Comparison of ENCODE assay signal across 21 cellular contexts in the genomic region with DNA sequence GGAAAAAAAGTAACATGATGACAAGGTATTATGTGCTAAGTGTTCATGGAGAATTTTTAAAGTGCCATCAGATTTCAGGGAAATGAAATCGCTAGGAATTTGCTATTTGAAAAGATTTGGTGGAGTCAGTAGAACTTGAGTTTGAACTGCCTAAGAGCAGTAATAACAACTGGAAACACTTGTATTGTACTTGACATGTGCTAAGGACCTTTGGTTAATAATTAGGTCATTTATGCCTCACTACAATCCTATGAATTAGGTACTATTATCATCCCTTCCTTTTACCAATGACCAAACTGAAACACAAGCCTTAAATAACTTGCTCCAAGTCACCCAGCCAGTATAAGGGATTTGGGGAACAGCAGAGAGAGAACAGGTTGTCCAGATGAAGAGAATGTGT.
"Had no signal": no experiment of that assay in that cellular context is flagged by ENCODE, and none has a peak within 500 bp of the region (broad histone marks: within the 10 kb centered on the region; RNA-seq: fewer than 3 reads in every experiment).

No MANE protein-coding gene starts in this region.

- DNase-seq: dermis blood vessel endothelial cell; effector memory CD4-positive, alpha-beta T cell; foreskin melanocyte; glutamatergic neuron; heart right ventricle; hippocampal formation; left colon; left ventricle myocardium superior; lower lobe of right lung; natural killer cell; pancreas; right lobe of liver; small intestine; stimulated activated CD4-positive, alpha-beta T cell treated with anti-CD3 and anti-CD28 coated beads, Interleukin-15, amount 100 ng/mL, for 24 hours; stimulated activated CD4-positive, alpha-beta T cell treated with anti-CD3 and anti-CD28 coated beads, Interleukin-2, amount 100 ng/mL, for 48 hours; stimulated activated naive CD4-positive, alpha-beta T cell; stimulated activated naive CD8-positive, alpha-beta T cell treated with anti-CD3 and anti-CD28 coated beads, Interleukin-15, amount 100 ng/mL, for 72 hours; thyroid gland; trophoblast cell had no signal

- H3K9me3 Mint-ChIP-seq: natural killer cell; stimulated activated naive CD8-positive, alpha-beta T cell treated with anti-CD3 and anti-CD28 coated beads, Interleukin-15, amount 100 ng/mL, for 72 hours had no signal

- H3K4me1 Mint-ChIP-seq: natural killer cell; stimulated activated naive CD8-positive, alpha-beta T cell treated with anti-CD3 and anti-CD28 coated beads, Interleukin-15, amount 100 ng/mL, for 72 hours had no signal

- H3K27ac Mint-ChIP-seq: natural killer cell; stimulated activated naive CD8-positive, alpha-beta T cell treated with anti-CD3 and anti-CD28 coated beads, Interleukin-15, amount 100 ng/mL, for 72 hours had no signal

- H3K4me3 ChIP-seq: coronary artery, esophagus muscularis mucosa, heart right ventricle, lower lobe of right lung, pancreas, right lobe of liver, thyroid gland had no signal

- H3K9me3 ChIP-seq: esophagus muscularis mucosa, heart right ventricle, lower lobe of right lung, pancreas, right lobe of liver, thyroid gland had no signal

- H3K27me3 Mint-ChIP-seq: stimulated activated naive CD8-positive, alpha-beta T cell treated with anti-CD3 and anti-CD28 coated beads, Interleukin-15, amount 100 ng/mL, for 72 hours had no signal

- H3K4me3 Mint-ChIP-seq: natural killer cell; stimulated activated naive CD8-positive, alpha-beta T cell treated with anti-CD3 and anti-CD28 coated beads, Interleukin-15, amount 100 ng/mL, for 72 hours had no signal

- H3K27ac ChIP-seq: coronary artery, esophagus muscularis mucosa, heart right ventricle, lower lobe of right lung, pancreas, right lobe of liver, thyroid gland had no signal

- ATAC-seq: heart right ventricle; left colon; left ventricle myocardium superior; natural killer cell; pancreas; right lobe of liver; stimulated activated naive CD8-positive, alpha-beta T cell treated with anti-CD3 and anti-CD28 coated beads, Interleukin-15, amount 100 ng/mL, for 72 hours had no signal

- H3K36me3 ChIP-seq: esophagus muscularis mucosa, heart right ventricle, lower lobe of right lung, pancreas, right lobe of liver, thyroid gland had no signal

- H3K4me1 ChIP-seq: esophagus muscularis mucosa, heart right ventricle, pancreas, right lobe of liver, thyroid gland had no signal

- H3K27me3 ChIP-seq: esophagus muscularis mucosa, heart right ventricle, pancreas, right lobe of liver, thyroid gland had no signal

- H3K36me3 Mint-ChIP-seq: natural killer cell had no signal
